Comparison of ENCODE assay signal across 8 cellular contexts in the genomic region with DNA sequence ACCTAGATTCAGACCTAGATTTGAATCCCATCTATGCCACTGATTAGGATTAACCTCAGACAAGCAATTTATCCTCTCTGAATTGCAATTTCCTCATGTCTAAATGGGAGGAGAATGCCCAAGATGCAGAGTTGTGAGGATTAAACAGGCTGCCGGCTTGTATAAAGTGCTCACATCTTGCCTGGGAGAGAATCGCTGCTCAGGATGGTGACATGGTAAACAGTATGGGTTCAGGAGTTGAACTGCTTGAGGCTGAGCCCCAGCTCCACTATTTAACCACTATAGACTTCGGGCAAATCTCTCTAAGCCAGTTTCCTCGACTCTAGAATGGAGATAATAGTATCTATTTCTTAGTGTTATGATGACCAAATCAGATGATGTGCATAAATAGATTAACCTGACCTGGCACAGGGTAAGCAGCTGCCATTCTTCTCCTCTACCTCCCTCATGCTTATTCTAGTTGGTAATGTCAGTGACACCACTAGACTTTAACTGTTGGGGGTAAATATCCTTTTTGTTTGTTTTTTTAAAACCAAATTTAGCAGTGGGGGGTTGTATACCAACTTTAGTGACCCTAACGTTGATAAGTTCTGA. TPM values are rescaled to one million over a fixed set of nuclear protein-coding genes. Genes with fewer than 3 reads are reported as not detected.
DNase-seq lines count a peak whose midpoint lies in the region; ATAC-seq and TF ChIP-seq lines count a peak whose summit lies in the region.

No MANE protein-coding gene starts in this region.

- H3K27me3 ChIP-seq in Peyer's patch (no peaks in the 10 kb centered on the region), esophagus squamous epithelium (no peaks in the 10 kb centered on the region)

- H3K4me1 ChIP-seq in Peyer's patch (peaks cover 0 to 10% (median 2%) of the 10 kb centered on the region in 4 donors), esophagus squamous epithelium (peaks cover 20 to 45% (median 36%) of the 10 kb centered on the region in 3 donors)

- 13 to 20% methylated on average over 5 of the region's 5 CpGs for WGBS in esophagus squamous epithelium, 2 donors

- H3K9me3 ChIP-seq in Peyer's patch (no peaks in the 10 kb centered on the region), esophagus squamous epithelium (no peaks in the 10 kb centered on the region)

- H3K27ac ChIP-seq in Peyer's patch = peak overlapping the region; percentile 83 to 94 (median 92)
- H3K27ac ChIP-seq in esophagus squamous epithelium = peak overlapping the region; percentile 69 to 95 (median 88)

- ATAC-seq in GM21717 (IDR thresholded peaks at IDR 0.05; ENCODE audit: unreplicated experiment) (peak; percentile 5), sciatic nerve (peak; percentile 4), GM19035 (IDR thresholded peaks at IDR 0.05; ENCODE audit: unreplicated experiment) (no peak)

- TF ChIP-seq CTCF in Peyer's patch (IDR thresholded peaks at IDR 0.05) = no peak
- no peak for TF ChIP-seq CTCF in esophagus squamous epithelium (IDR thresholded peaks at IDR 0.05)

- peak overlapping the region in 3 of 4 donors; percentile 18 to 31 (median 21) for H3K4me3 ChIP-seq in Peyer's patch
- H3K4me3 ChIP-seq in esophagus squamous epithelium = peak overlapping the region in 3 of 4 donors; percentile 69 to 95 (median 81)

- TF ChIP-seq POLR2A in Peyer's patch (IDR thresholded peaks at IDR 0.05) (no peak), esophagus squamous epithelium (IDR thresholded peaks at IDR 0.05) (no peak)

- DNase-seq in Peyer's patch (no peak), esophagus squamous epithelium (lab: John Stamatoyannopoulos, UW) (no peak), sciatic nerve (ENCODE audit: low spot score) (no peak), NCI-H187 (lab: John Stamatoyannopoulos, UW) (no peak), iPS-NIHi11 (ENCODE audit: low spot score) (no peak)
- DNase-seq in stimulated activated naive CD4-positive, alpha-beta T cell (lab: John Stamatoyannopoulos, UW) = no peak

- intact Hi-C loops in esophagus squamous epithelium (cut with DNase I) (no loop called here), sciatic nerve (cut with DNase I) (no loop called here)

- H3K36me3 ChIP-seq in Peyer's patch (peaks cover 0 to 41% (median 0%) of the 10 kb centered on the region in 3 donors), esophagus squamous epithelium (peaks cover 9 to 55% (median 20%) of the 10 kb centered on the region in 3 donors)

RNA-seq across cellular contexts. Expression of gene RPL27, which starts 0.7 kb away (rescaled TPM):
- 1,000 to 10,000 TPM in 1 of 4 donors, 100 to 1,000 TPM in 3; 331 to 1,066 (median 442) TPM for total RNA-seq in Peyer's patch
- 1,000 to 10,000 TPM in 3 of 4 donors, 100 to 1,000 TPM in 1; 775 to 1,810 (median 1,289) TPM for total RNA-seq in esophagus squamous epithelium
- total RNA-seq in sciatic nerve = 743 TPM

RNA-seq across cellular contexts. Expression of gene IFI35, which starts 9.1 kb away (rescaled TPM):
- total RNA-seq in Peyer's patch (10 to 100 TPM; 60.1 to 85.8 (median 73.4) TPM), esophagus squamous epithelium (10 to 100 TPM in 3 of 4 donors, 1 to 10 TPM in 1; 5.9 to 24.4 (median 13.6) TPM), sciatic nerve (28.1 TPM)

RNA-seq across cellular contexts. Expression of gene RUNDC1, which starts 17.1 kb away (rescaled TPM):
- total RNA-seq in Peyer's patch (10 to 100 TPM; 17.2 to 37.3 (median 26.9) TPM), esophagus squamous epithelium (1 to 10 TPM; 7.4 to 9.8 (median 8.5) TPM), sciatic nerve (12.4 TPM)

RNA-seq across cellular contexts. Expression of gene PTGES3L, which starts 17.6 kb away (rescaled TPM):
- total RNA-seq in Peyer's patch (1 to 10 TPM in 3 of 4 donors, not detected in 1; 1.6 to 6.9 (median 5.5) TPM), esophagus squamous epithelium (1 to 10 TPM in 1 of 4 donors, under 1 TPM in 1, not detected in 2; 0.27 to 1.1 TPM), sciatic nerve (0.40 TPM)

RNA-seq across cellular contexts. Expression of gene VAT1, which starts 24.7 kb away (rescaled TPM):
- total RNA-seq in Peyer's patch (10 to 100 TPM; 52.8 to 97.8 (median 71.5) TPM), esophagus squamous epithelium (100 to 1,000 TPM in 3 of 4 donors, 10 to 100 TPM in 1; 50.5 to 154 (median 110) TPM), sciatic nerve (288 TPM)
